Comparison of ENCODE assay signal across 24 cellular contexts in genomic region chr20:38563802-38564431, GRCh38. TPM values are rescaled to one million over a fixed set of nuclear protein-coding genes. Genes with fewer than 3 reads are reported as not detected.
"Had no signal": no experiment of that assay in that cellular context is flagged by ENCODE, and none has a peak within 500 bp of the region (broad histone marks: within the 10 kb centered on the region; RNA-seq: fewer than 3 reads in every experiment).

No MANE protein-coding gene starts in this region.

- H3K4me3 ChIP-seq: PC-9, Peyer's patch, SJCRH30 had no signal

- H3K9ac ChIP-seq: KMS-11 had no signal

- H3K4me2 ChIP-seq: KMS-11, PC-9 had no signal

- ATAC-seq: Right ventricle myocardium inferior, SK-N-SH treated with all-trans-retinoic acid at 6 μM for 48 hours had no signal

- H3K27me3 ChIP-seq: Peyer's patch, SJCRH30 had no signal

- DNase-seq: Kasumi-1, MM.1S, NCI-H1092 treated with DMSO at 0.1 percent for 48 hours, NCI-H1436, NCI-H187, NCI-H2029, NCI-H2081 treated with DMSO at 0.1 percent for 48 hours, NCI-H2171, NCI-H226, NCI-H446, NCI-H510A, NCI-H524 treated with DMSO at 0.1 percent for 48 hours, NCI-H69, NCI-H774, PC-9, Peyer's patch, SHP77 treated with DMSO at 0.1 percent for 48 hours, SJCRH30 had no signal

- H3K4me1 ChIP-seq: SJCRH30 had no signal

- H3K27ac ChIP-seq: KMS-11, PC-9, Peyer's patch, SJCRH30 had no signal

- H3K9me3 ChIP-seq: Peyer's patch, SJCRH30 had no signal

- H2AFZ ChIP-seq: PC-9 had no signal

RNA-seq across cellular contexts. Expression of gene ADIG, which starts 17.1 kb away (rescaled TPM):
- total RNA-seq: HT1080, M059J, PC-9, Peyer's patch, RPMI7951, SJCRH30 had no signal

RNA-seq across cellular contexts. Expression of gene ARHGAP40, which starts 37.7 kb away (rescaled TPM):
- total RNA-seq: Peyer's patch, Right ventricle myocardium inferior, RPMI7951, SJCRH30 had no signal
